8 cellular contexts compared by ENCODE assay signal in genomic region chr12:117836999-117837736, GRCh38.
DNase-seq lines count a peak whose midpoint lies in the region; ATAC-seq and TF ChIP-seq lines count a peak whose summit lies in the region.

No MANE protein-coding gene starts in this region.

- TF ChIP-seq POLR2A in erythroblast (IDR thresholded peaks at IDR 0.05; ENCODE audit: low read length) = no peak

- no peaks in the 10 kb centered on the region for H3K27me3 ChIP-seq in GM06990 (replicated peaks; ENCODE audit: control insufficient read depth, insufficient read depth, low read length)

- peak; percentile 88 for ATAC-seq in HG03354 (IDR thresholded peaks at IDR 0.05; ENCODE audit: poor library complexity, severe bottlenecking, unreplicated experiment)

- DNase-seq in GM06990 (ENCODE audit: extremely low read depth, insufficient read length) (peak; percentile 35), NOMO-1 (lab: John Stamatoyannopoulos, UW; ENCODE audit: unreplicated experiment in 2 of 2) (peak; percentile 46 to 65), activated T-cell treated with anti-CD3 and anti-CD28 coated beads for 24 hours (ENCODE audit: low read depth) (peak; percentile 67), erythroblast (lab: John Stamatoyannopoulos, UW) (peak; percentile 60 to 80), myocyte (ENCODE audit: low read depth) (peak; percentile 71), SKM-1 treated with dmso at 0.1 percent for 144 hours (lab: John Stamatoyannopoulos, UW; ENCODE audit: unreplicated experiment) (no peak)
- DNase-seq in stimulated activated CD8-positive, alpha-beta memory T cell treated with anti-CD3 and anti-CD28 coated beads, Interleukin-7, amount 100 ng/mL, for 1 hour (ENCODE audit: low read depth in 2 of 2) = peak; percentile 37 to 55

- H3K36me3 ChIP-seq in GM06990 (ENCODE audit: control insufficient read depth, insufficient read depth, low read length) = no peaks in the 10 kb centered on the region

- TF ChIP-seq CTCF in GM06990 (IDR thresholded peaks at IDR 0.05; ENCODE audit: insufficient read depth, low read length, poor library complexity, severe bottlenecking) = peak; percentile 99

- H3K4me3 ChIP-seq in GM06990 (replicated peaks; ENCODE audit: low read depth, low read length) = no peak overlapping the region
